In the genomic region with DNA sequence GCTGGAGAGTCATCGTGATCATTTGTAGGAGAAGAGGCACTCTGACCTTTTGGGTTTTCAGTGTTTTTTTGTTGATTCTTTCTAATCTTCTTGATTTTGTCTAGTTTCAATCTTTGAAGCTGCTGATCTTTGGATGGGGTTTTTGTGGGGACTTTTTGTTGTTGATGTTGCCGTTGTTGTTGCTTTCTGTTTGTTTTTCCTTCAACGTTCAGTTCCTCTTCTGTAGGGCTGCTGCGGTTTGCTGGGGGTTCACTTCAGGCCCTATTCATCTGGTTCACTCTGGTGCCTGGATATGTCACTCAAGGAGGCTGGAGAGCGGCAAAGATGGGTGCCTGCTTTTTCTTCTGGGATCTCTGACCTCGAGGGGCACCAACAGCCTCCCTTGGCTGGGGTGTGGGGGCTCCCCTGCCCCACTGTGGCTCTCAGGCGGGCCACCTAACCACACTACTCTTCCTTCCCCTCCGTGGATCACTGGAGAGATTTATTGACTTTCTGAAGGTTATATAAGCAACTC, we compare ENCODE assay signal across 11 cellular contexts. TPM values are rescaled to one million over a fixed set of nuclear protein-coding genes. Genes with fewer than 3 reads are reported as not detected.
DNase-seq lines count a peak whose midpoint lies in the region; ATAC-seq lines count a peak whose summit lies in the region.
"Had no signal": no experiment of that assay in that cellular context is flagged by ENCODE, and none has a peak within 500 bp of the region (broad histone marks: within the 10 kb centered on the region; RNA-seq: fewer than 3 reads in every experiment).

No MANE protein-coding gene starts in this region.

- peak overlapping the region; percentile 47 for H3K4me3 Mint-ChIP-seq in activated CD8-positive, alpha-beta memory T cell treated with anti-CD3 and anti-CD28 coated beads, Interleukin-2, amount 10 ng/mL, durations not matched to agents 7 days and 5 days
- H3K4me3 Mint-ChIP-seq in stimulated activated effector memory CD8-positive, alpha-beta T cell treated with anti-CD3 and anti-CD28 coated beads, Interleukin-12 subunit alpha, Interleukin-12 subunit beta, amount 100 ng/mL, for 72 hours = peak overlapping the region; percentile 42
- H3K4me3 Mint-ChIP-seq: nephron progenitor cell had no signal

- peaks cover 14% of the 10 kb centered on the region for H3K4me1 Mint-ChIP-seq in activated CD8-positive, alpha-beta memory T cell treated with anti-CD3 and anti-CD28 coated beads, Interleukin-2, amount 10 ng/mL, durations not matched to agents 7 days and 5 days
- peaks cover 12% of the 10 kb centered on the region for H3K4me1 Mint-ChIP-seq in stimulated activated effector memory CD8-positive, alpha-beta T cell treated with anti-CD3 and anti-CD28 coated beads, Interleukin-12 subunit alpha, Interleukin-12 subunit beta, amount 100 ng/mL, for 72 hours
- H3K4me1 Mint-ChIP-seq: nephron progenitor cell had no signal

- H3K9me3 Mint-ChIP-seq in activated CD8-positive, alpha-beta memory T cell treated with anti-CD3 and anti-CD28 coated beads, Interleukin-2, amount 10 ng/mL, durations not matched to agents 7 days and 5 days (ENCODE audit: low read depth) = peaks cover 16% of the 10 kb centered on the region
- H3K9me3 Mint-ChIP-seq in stimulated activated effector memory CD8-positive, alpha-beta T cell treated with anti-CD3 and anti-CD28 coated beads, Interleukin-12 subunit alpha, Interleukin-12 subunit beta, amount 100 ng/mL, for 72 hours = peaks cover 3% of the 10 kb centered on the region

- peaks cover 36% of the 10 kb centered on the region for H3K36me3 Mint-ChIP-seq in activated CD8-positive, alpha-beta memory T cell treated with anti-CD3 and anti-CD28 coated beads, Interleukin-2, amount 10 ng/mL, durations not matched to agents 7 days and 5 days
- H3K36me3 Mint-ChIP-seq in stimulated activated effector memory CD8-positive, alpha-beta T cell treated with anti-CD3 and anti-CD28 coated beads, Interleukin-12 subunit alpha, Interleukin-12 subunit beta, amount 100 ng/mL, for 72 hours = no peaks in the 10 kb centered on the region

- CTCF ChIA-PET in activated CD8-positive, alpha-beta memory T cell treated with anti-CD3 and anti-CD28 coated beads, Interleukin-2, amount 10 ng/mL, durations not matched to agents 7 days and 5 days (lab: Charles Lee) = interaction anchor here (1.5 kb wide), 1 partner anchor 383 kb away, joined by 3 read pairs; no protein-coding TSS in a partner anchor

- DNase-seq in activated CD8-positive, alpha-beta memory T cell treated with anti-CD3 and anti-CD28 coated beads, Interleukin-2, amount 10 ng/mL, durations not matched to agents 7 days and 5 days = peak; percentile 51
- DNase-seq in activated CD8-positive, alpha-beta memory T cell treated with anti-CD3 and anti-CD28 coated beads, Interleukin-2, amount 50 U/mL, for 4 hours = no peak
- no peak for DNase-seq in stimulated activated effector memory CD8-positive, alpha-beta T cell treated with anti-CD3 and anti-CD28 coated beads, Interleukin-12 subunit alpha, Interleukin-12 subunit beta, amount 100 ng/mL, for 72 hours (ENCODE audit: low spot score in 2 of 2)
- no peak for DNase-seq in putamen (ENCODE audit: low spot score)
- DNase-seq in 8988T = no peak
- no peak for DNase-seq in DMS153 (lab: John Stamatoyannopoulos, UW)
- DNase-seq: heart left ventricle, nephron progenitor cell had no signal

- no peaks in the 10 kb centered on the region for H3K27me3 Mint-ChIP-seq in activated CD8-positive, alpha-beta memory T cell treated with anti-CD3 and anti-CD28 coated beads, Interleukin-2, amount 10 ng/mL, durations not matched to agents 7 days and 5 days

- H3K27ac Mint-ChIP-seq in activated CD8-positive, alpha-beta memory T cell treated with anti-CD3 and anti-CD28 coated beads, Interleukin-2, amount 10 ng/mL, durations not matched to agents 7 days and 5 days = peak overlapping the region; percentile 59
- H3K27ac Mint-ChIP-seq in stimulated activated effector memory CD8-positive, alpha-beta T cell treated with anti-CD3 and anti-CD28 coated beads, Interleukin-12 subunit alpha, Interleukin-12 subunit beta, amount 100 ng/mL, for 72 hours = peak overlapping the region; percentile 81
- H3K27ac Mint-ChIP-seq: nephron progenitor cell had no signal

- ATAC-seq in activated CD8-positive, alpha-beta memory T cell treated with anti-CD3 and anti-CD28 coated beads, Interleukin-2, amount 10 ng/mL, durations not matched to agents 7 days and 5 days = peak; percentile 16
- ATAC-seq in HG02588 (IDR thresholded peaks at IDR 0.05; ENCODE audit: unreplicated experiment) = peak; percentile 95
- peak; percentile 59 for ATAC-seq in HG03469 (IDR thresholded peaks at IDR 0.05; ENCODE audit: unreplicated experiment)
- no peak for ATAC-seq in stimulated activated effector memory CD8-positive, alpha-beta T cell treated with anti-CD3 and anti-CD28 coated beads, Interleukin-12 subunit alpha, Interleukin-12 subunit beta, amount 100 ng/mL, for 72 hours
- ATAC-seq: heart left ventricle had no signal

RNA-seq across cellular contexts. Expression of gene TMEM244, which starts 21.5 kb away (rescaled TPM):
- total RNA-seq in activated CD8-positive, alpha-beta memory T cell treated with anti-CD3 and anti-CD28 coated beads, Interleukin-2, amount 10 ng/mL, durations not matched to agents 7 days and 5 days = under 1 TPM; 0.73 to 0.99 TPM
- total RNA-seq: cerebellum, heart left ventricle had no signal
